Comparison of ENCODE assay signal across 8 cellular contexts in the genomic region with DNA sequence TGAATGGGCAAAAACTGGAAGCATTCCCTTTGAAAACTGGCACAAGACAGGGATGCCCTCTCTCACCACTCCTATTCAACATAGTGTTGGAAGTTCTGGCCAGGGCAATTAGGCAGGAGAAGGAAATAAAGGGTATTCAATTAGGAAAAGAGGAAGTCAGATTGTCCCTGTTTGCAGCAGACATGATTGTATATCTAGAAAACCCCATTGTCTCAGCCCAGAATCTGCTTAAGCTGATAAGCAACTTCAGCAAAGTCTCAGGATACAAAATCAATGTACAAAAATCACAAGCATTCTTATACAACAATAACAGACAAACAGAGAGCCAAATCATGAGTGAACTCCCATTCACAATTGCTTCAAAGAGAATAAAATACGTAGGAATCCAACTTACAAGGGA. TPM values are rescaled to one million over a fixed set of nuclear protein-coding genes. Genes with fewer than 3 reads are reported as not detected.
"Had no signal": no experiment of that assay in that cellular context is flagged by ENCODE, and none has a peak within 500 bp of the region (broad histone marks: within the 10 kb centered on the region; RNA-seq: fewer than 3 reads in every experiment).

No MANE protein-coding gene starts in this region.

RNA-seq across cellular contexts. Expression of gene FREM3, which starts 18.3 kb away (rescaled TPM):
- total RNA-seq: OCI-LY7, PC-3, PC-9, Right ventricle myocardium inferior, RPMI7951, SJCRH30, SJSA1, SK-MEL-5 had no signal
